Comparison of ENCODE assay signal across 7 cellular contexts in genomic region chr17:57370051-57370581, GRCh38.
A peak's percentile ranks its signal among the peaks of the same experiment; 100 is the strongest.
DNase-seq lines count a peak whose midpoint lies in the region; ATAC-seq and TF ChIP-seq lines count a peak whose summit lies in the region.

No MANE protein-coding gene starts in this region.

- peaks cover 57 to 60% of the 10 kb centered on the region in 2 donors for H3K4me1 ChIP-seq in gastrocnemius medialis

- H3K4me1 Mint-ChIP-seq in activated CD8-positive, alpha-beta T cell treated with anti-CD3 and anti-CD28 coated beads for 36 hours (ENCODE audit: low read depth), result peaks cover 26% of the 10 kb centered on the region

- TF ChIP-seq POLR2A in gastrocnemius medialis (IDR thresholded peaks at IDR 0.05), result no peak

- H3K36me3 ChIP-seq in gastrocnemius medialis, result no peaks in the 10 kb centered on the region

- intact Hi-C loops in gastrocnemius medialis (cut with DNase I; ENCODE audit: low total_unique reads), result no loop called here
- intact Hi-C loops in activated CD8-positive, alpha-beta T cell treated with anti-CD3 and anti-CD28 coated beads for 36 hours (cut with micrococcal nuclease), result no loop called here

- TF ChIP-seq CTCF in epithelial cell of proximal tubule (conservative IDR thresholded peaks at IDR 0.05; ENCODE audit: low read depth, low read length) (no peak), gastrocnemius medialis (IDR thresholded peaks at IDR 0.05 in 4 of 5, conservative IDR thresholded peaks at IDR 0.05 in 1 of 5) (no peak)
- no peak for TF ChIP-seq CTCF in activated CD8-positive, alpha-beta T cell treated with anti-CD3 and anti-CD28 coated beads for 36 hours (IDR thresholded peaks at IDR 0.05)

- H3K27ac Mint-ChIP-seq in activated CD8-positive, alpha-beta T cell treated with anti-CD3 and anti-CD28 coated beads for 36 hours, result no peak overlapping the region

- POLR2A ChIA-PET in activated CD8-positive, alpha-beta T cell treated with anti-CD3 and anti-CD28 coated beads for 36 hours (lab: Charles Lee), result interaction anchor here (1.2 kb wide), 1 partner anchor 126 kb away, joined by 3 read pairs; no protein-coding TSS in a partner anchor

- CTCF ChIA-PET in activated CD8-positive, alpha-beta T cell treated with anti-CD3 and anti-CD28 coated beads for 36 hours (lab: Charles Lee), result interaction anchor here (1.6 kb wide), 1 partner anchor 34 kb away, joined by 3 read pairs; no protein-coding TSS in a partner anchor

- no peaks in the 10 kb centered on the region for H3K27me3 Mint-ChIP-seq in activated CD8-positive, alpha-beta T cell treated with anti-CD3 and anti-CD28 coated beads for 36 hours

- H3K27me3 ChIP-seq in gastrocnemius medialis, result no peaks in the 10 kb centered on the region

- peak overlapping the region; percentile 85 to 90 (median 88) for H3K27ac ChIP-seq in gastrocnemius medialis

- DNase-seq in HT-29 (ENCODE audit: low spot score), result peak; percentile 58
- DNase-seq in epithelial cell of proximal tubule (ENCODE audit: low read depth), result peak; percentile 94
- DNase-seq in gastrocnemius medialis, result no peak
- no peak for DNase-seq in activated CD8-positive, alpha-beta T cell treated with anti-CD3 and anti-CD28 coated beads for 36 hours
- DNase-seq in activated effector memory CD4-positive, alpha-beta T cell treated with Interleukin-2 at 50 U/mL for 16 hours, result no peak

- H3K4me3 ChIP-seq in epithelial cell of proximal tubule (ENCODE audit: low read depth, low read length) (no peak overlapping the region), gastrocnemius medialis (no peak overlapping the region)

- H3K36me3 Mint-ChIP-seq in activated CD8-positive, alpha-beta T cell treated with anti-CD3 and anti-CD28 coated beads for 36 hours (ENCODE audit: low read depth), result peaks cover 21% of the 10 kb centered on the region

- no peak overlapping the region for H3K4me3 Mint-ChIP-seq in activated CD8-positive, alpha-beta T cell treated with anti-CD3 and anti-CD28 coated beads for 36 hours

- in situ Hi-C loops in gastrocnemius medialis (cut with MboI; ENCODE audit: low sequenced_read_pairs in 4 of 4), result no loop called here

- ATAC-seq in GM19372 (IDR thresholded peaks at IDR 0.05; ENCODE audit: low read depth, unreplicated experiment) (peak; percentile 61), gastrocnemius medialis (peak in 1 of 2 donors; percentile 25), GM19328 (IDR thresholded peaks at IDR 0.05; ENCODE audit: unreplicated experiment) (no peak)
- ATAC-seq in activated CD8-positive, alpha-beta T cell treated with anti-CD3 and anti-CD28 coated beads for 36 hours, result no peak

- H3K9me3 ChIP-seq in gastrocnemius medialis, result no peaks in the 10 kb centered on the region

- H3K9me3 Mint-ChIP-seq in activated CD8-positive, alpha-beta T cell treated with anti-CD3 and anti-CD28 coated beads for 36 hours, result peaks cover 7% of the 10 kb centered on the region

Comparison
In these comparisons a context has a peak if more than half of its experiments do, and no peak if none do; other contexts are left out.
1. DNase-seq: peak in HT-29 (single experiment) and epithelial cell of proximal tubule (single experiment); none in gastrocnemius medialis (0 of 2), activated CD8-positive, alpha-beta T cell treated with anti-CD3 and anti-CD28 coated beads for 36 hours (single experiment) and activated effector memory CD4-positive, alpha-beta T cell treated with Interleukin-2 at 50 U/mL for 16 hours (single experiment).